12 cellular contexts compared by ENCODE assay signal in the genomic region with DNA sequence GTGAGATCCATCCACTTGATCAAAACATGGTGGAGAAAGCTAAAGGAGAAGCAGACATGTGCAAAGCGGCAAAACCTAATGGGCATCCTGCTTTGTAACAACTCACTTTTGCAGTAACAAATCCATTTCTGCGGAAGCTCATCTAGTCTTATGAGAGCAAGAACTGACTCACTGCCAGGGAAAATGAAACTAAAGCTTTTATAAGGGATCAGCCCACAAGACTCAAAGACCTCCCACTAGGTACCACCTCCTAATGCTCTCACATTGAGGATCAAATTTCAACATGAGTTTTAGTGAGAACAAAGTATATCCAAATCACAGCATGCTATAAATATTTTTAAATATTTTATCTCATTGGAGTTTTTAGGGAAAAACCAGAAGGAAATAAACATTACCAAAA.
DNase-seq lines count a peak whose midpoint lies in the region; FAIRE-seq and TF ChIP-seq lines count a peak whose summit lies in the region.
"Had no signal": no experiment of that assay in that cellular context is flagged by ENCODE, and none has a peak within 500 bp of the region (broad histone marks: within the 10 kb centered on the region; RNA-seq: fewer than 3 reads in every experiment).

No MANE protein-coding gene starts in this region.

- no peaks in the 10 kb centered on the region for H3K9me2 ChIP-seq in MM.1S (replicated peaks; ENCODE audit: insufficient read depth, low read length)

- no peak for TF ChIP-seq CTCF in MM.1S (IDR thresholded peaks at IDR 0.05; ENCODE audit: low read length)
- TF ChIP-seq CTCF in bronchial epithelial cell (IDR thresholded peaks at IDR 0.05; ENCODE audit: insufficient read depth, low read length, severe bottlenecking) = no peak

- no peaks in the 10 kb centered on the region for H3K79me2 ChIP-seq in MM.1S (ENCODE audit: low read length)

- H3K4me1 ChIP-seq in MM.1S (ENCODE audit: low read length) = no peaks in the 10 kb centered on the region

- no peak overlapping the region for H3K27ac ChIP-seq in MM.1S (ENCODE audit: low read length)

- H3K9ac ChIP-seq in MM.1S (ENCODE audit: low read length) = no peak overlapping the region

- FAIRE-seq in bronchial epithelial cell (lab: Jason Lieb, UNC) = no peak

- H3K27me3 ChIP-seq in MM.1S (replicated peaks; ENCODE audit: insufficient read depth, low read length) = no peaks in the 10 kb centered on the region
- no peaks in the 10 kb centered on the region for H3K27me3 ChIP-seq in bronchial epithelial cell (ENCODE audit: control insufficient read depth, insufficient read depth, low read length)

- H3K36me3 ChIP-seq in MM.1S (replicated peaks; ENCODE audit: insufficient read depth, low read length) (no peaks in the 10 kb centered on the region), bronchial epithelial cell (ENCODE audit: control insufficient read depth, insufficient read depth, low read length) (no peaks in the 10 kb centered on the region)

- no peak overlapping the region for H2AFZ ChIP-seq in MM.1S (ENCODE audit: low read length)

- no peak overlapping the region for H3K4me3 ChIP-seq in MM.1S (ENCODE audit: low read length)
- no peak overlapping the region for H3K4me3 ChIP-seq in bronchial epithelial cell (ENCODE audit: low read depth, low read length)

- H3K4me2 ChIP-seq in MM.1S (ENCODE audit: low read depth, low read length) = no peak overlapping the region

- DNase-seq in EL (peak; percentile 72), MM.1S (peak; percentile 66), bronchial epithelial cell (ENCODE audit: low read depth) (peak; percentile 33), kidney tubule cell (ENCODE audit: low spot score) (peak; percentile 15), HK-2 (ENCODE audit: unreplicated experiment) (no peak), GM19240 (ENCODE audit: insufficient read length, low spot score) (no peak), NCI-H1048 (lab: John Stamatoyannopoulos, UW) (no peak)
- DNase-seq in activated CD4-positive, alpha-beta T cell treated with anti-CD3 and anti-CD28 coated beads for 1 hour = no peak
- DNase-seq: natural killer cell; NCI-H2107; Right ventricle myocardium superior; stimulated activated naive CD8-positive, alpha-beta T cell treated with anti-CD3 and anti-CD28 coated beads, Interleukin-15, amount 100 ng/mL, for 72 hours had no signal

- no peaks in the 10 kb centered on the region for H3K9me3 ChIP-seq in MM.1S (replicated peaks; ENCODE audit: insufficient read depth, low read length)

- no peaks in the 10 kb centered on the region for H4K20me1 ChIP-seq in MM.1S (ENCODE audit: insufficient read depth, low read length)

- no peaks in the 10 kb centered on the region for H3F3A ChIP-seq in MM.1S (ENCODE audit: insufficient read depth, low read length)

Comparison
In these comparisons a context has a peak if more than half of its experiments do, and no peak if none do; other contexts are left out.
1. DNase-seq: peak in EL (single experiment), MM.1S (single experiment), bronchial epithelial cell (single experiment) and kidney tubule cell (single experiment); none in HK-2 (single experiment), GM19240 (single experiment), NCI-H1048 (single experiment) and activated CD4-positive, alpha-beta T cell treated with anti-CD3 and anti-CD28 coated beads for 1 hour (single experiment).